Comparison of ENCODE assay signal across 9 cellular contexts in the genomic region with DNA sequence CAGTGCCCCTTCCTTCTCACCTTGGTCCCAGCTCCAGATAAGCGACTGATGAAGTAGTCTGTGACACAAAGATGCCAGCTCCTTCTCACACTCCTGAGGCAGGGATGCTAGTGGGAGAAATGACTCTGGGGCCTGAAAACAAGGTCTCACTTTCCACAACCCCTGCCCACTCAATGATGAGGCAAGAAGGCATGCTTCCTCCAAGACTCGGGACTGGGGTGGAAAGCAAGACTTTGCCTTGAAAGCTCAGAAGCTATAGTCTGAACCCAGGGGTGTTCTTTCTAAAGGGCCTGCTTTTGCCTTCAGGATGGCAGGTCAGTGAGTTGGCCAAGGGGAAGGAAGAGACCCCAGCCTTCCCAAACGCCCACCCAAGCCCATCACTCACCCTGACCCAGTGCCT. TPM values are rescaled to one million over a fixed set of nuclear protein-coding genes. Genes with fewer than 3 reads are reported as not detected.
DNase-seq lines count a peak whose midpoint lies in the region; ATAC-seq and TF ChIP-seq lines count a peak whose summit lies in the region.
"Had no signal": no experiment of that assay in that cellular context is flagged by ENCODE, and none has a peak within 500 bp of the region (broad histone marks: within the 10 kb centered on the region; RNA-seq: fewer than 3 reads in every experiment).

No MANE protein-coding gene starts in this region.

- DNase-seq in GM23338 (ENCODE audit: low spot score) (no peak), WERI-Rb-1 (no peak), right cardiac atrium (no peak), NCI-H510A (lab: John Stamatoyannopoulos, UW) (no peak), midbrain (lab: John Stamatoyannopoulos, UW) (no peak)
- DNase-seq in stimulated activated CD4-positive, alpha-beta T cell treated with anti-CD3 and anti-CD28 coated beads, Interleukin-2, amount 100 ng/mL, for 24 hours = no peak
- DNase-seq: SW 1271 had no signal

- WGBS in right cardiac atrium = 46% methylated on average over 3 of the region's 3 CpGs

- H3K79me2 ChIP-seq in GM23338 (replicated peaks; ENCODE audit: insufficient read depth) = peaks cover 14% of the 10 kb centered on the region

- H3K4me2 ChIP-seq in GM23338 = peak overlapping the region; percentile 95

- ATAC-seq in GM23338 = no peak
- no peak for ATAC-seq in right cardiac atrium
- ATAC-seq in HG02678 (IDR thresholded peaks at IDR 0.05; ENCODE audit: unreplicated experiment) = no peak

- intact Hi-C loops in right cardiac atrium (cut with DNase I) = loop anchor here in 1 of 4 donors (5.0 kb wide), 1 partner anchor 106 kb away; no protein-coding TSS in a partner anchor

- TF ChIP-seq CTCF in GM23338 (conservative IDR thresholded peaks at IDR 0.05; ENCODE audit: low read depth in 2 of 2) = no peak
- TF ChIP-seq CTCF in WERI-Rb-1 (IDR thresholded peaks at IDR 0.05; ENCODE audit: low read depth, low read length) = no peak

- no peak overlapping the region for H2AFZ ChIP-seq in GM23338

- H3K27me3 ChIP-seq in GM23338 (ENCODE audit: insufficient read depth) (no peaks in the 10 kb centered on the region), WERI-Rb-1 (ENCODE audit: insufficient read depth, low read depth, severe bottlenecking) (no peaks in the 10 kb centered on the region), right cardiac atrium (ENCODE audit: control insufficient read depth, insufficient read depth) (no peaks in the 10 kb centered on the region), skeletal muscle tissue (ENCODE audit: control insufficient read depth in 3 of 3, insufficient read depth in 3 of 3, low read length in 3 of 3) (no peaks in the 10 kb centered on the region)

- H3K36me3 ChIP-seq in GM23338 (ENCODE audit: insufficient read depth) (no peaks in the 10 kb centered on the region; the same call in 1 of the 2 replicates), WERI-Rb-1 (peaks cover 44% of the 10 kb centered on the region), skeletal muscle tissue (ENCODE audit: control insufficient read depth in 3 of 3, insufficient read depth in 3 of 3, low read length in 3 of 3) (peaks cover 18 to 36% (median 19%) of the 10 kb centered on the region in 3 donors)

- H3K4me3 ChIP-seq in GM23338 = peak overlapping the region; percentile 68
- peak overlapping the region; percentile 83 for H3K4me3 ChIP-seq in WERI-Rb-1 (ENCODE audit: low read depth, low read length)
- H3K4me3 ChIP-seq in right cardiac atrium (ENCODE audit: low read length) = peak overlapping the region; percentile 61
- H3K4me3 ChIP-seq in skeletal muscle tissue (ENCODE audit: low read length in 3 of 3) = peak overlapping the region; percentile 85 to 100 (median 98)

- H3K27ac Mint-ChIP-seq in GM23338 = no peak overlapping the region

- H3K9me2 ChIP-seq in GM23338 (ENCODE audit: insufficient read depth) = no peaks in the 10 kb centered on the region

- H3K9ac ChIP-seq in skeletal muscle tissue (ENCODE audit: low read depth in 1 of 3, low read length in 3 of 3) = peak overlapping the region; percentile 69 to 93 (median 86)

- peak overlapping the region; percentile 99 for H3K4me3 Mint-ChIP-seq in GM23338

- H3K36me3 Mint-ChIP-seq in GM23338 (ENCODE audit: low read depth) = peaks cover 20% of the 10 kb centered on the region

- H4K20me1 ChIP-seq in GM23338 (replicated peaks; ENCODE audit: insufficient read depth) = peaks cover 13% of the 10 kb centered on the region; the same call in 1 of the 2 replicates

- peaks cover 11% of the 10 kb centered on the region for H3K27me3 Mint-ChIP-seq in GM23338 (ENCODE audit: insufficient read depth, low read depth, poor library complexity)

- H3F3A ChIP-seq in GM23338 (replicated peaks; ENCODE audit: low read depth) = no peaks in the 10 kb centered on the region

- H3K4me1 Mint-ChIP-seq in GM23338 = peaks cover 6% of the 10 kb centered on the region; the same call in 2 of the 3 replicates

- no peaks in the 10 kb centered on the region for H3K9me3 Mint-ChIP-seq in GM23338

- H3K4me1 ChIP-seq in GM23338 (ENCODE audit: insufficient read depth) = peaks cover 5% of the 10 kb centered on the region; the same call in 1 of the 2 replicates
- peaks cover 7% of the 10 kb centered on the region for H3K4me1 ChIP-seq in right cardiac atrium (ENCODE audit: control insufficient read depth, insufficient read depth, low read length)
- H3K4me1 ChIP-seq in skeletal muscle tissue (ENCODE audit: control insufficient read depth in 3 of 3, insufficient read depth in 3 of 3, low read length in 3 of 3) = peaks cover 22 to 37% (median 26%) of the 10 kb centered on the region in 3 donors

- no peak overlapping the region for H3K27ac ChIP-seq in GM23338 (ENCODE audit: low read depth)
- no peak overlapping the region for H3K27ac ChIP-seq in WERI-Rb-1
- no peak overlapping the region for H3K27ac ChIP-seq in right cardiac atrium (ENCODE audit: low read length)
- no peak overlapping the region for H3K27ac ChIP-seq in skeletal muscle tissue (ENCODE audit: low read depth, low read length)

- H3K9me3 ChIP-seq in WERI-Rb-1 (ENCODE audit: severe bottlenecking) (no peaks in the 10 kb centered on the region), right cardiac atrium (ENCODE audit: control insufficient read depth, low read length) (no peaks in the 10 kb centered on the region), skeletal muscle tissue (ENCODE audit: control insufficient read depth in 3 of 3, low read length in 3 of 3) (no peaks in the 10 kb centered on the region)

TF ChIP-seq in GM23338, 12 proteins besides CTCF, POLR2A, EP300 and RAD21 (continues in another document):
- TF ChIP-seq JUNB (IDR thresholded peaks at IDR 0.05; ENCODE audit: unreplicated experiment) = no peak

RNA-seq across cellular contexts. Expression of a gene that starts 1.4 kb away (rescaled TPM):
- 12.3 and 20.5 TPM in 2 replicates for total RNA-seq in GM23338 (2014; rRNA removed; shearing (Covaris generic))
- polyA plus RNA-seq in GM23338 (2016; fragmentation: Nextera tagmentation; extraction: Ambion mirVana) (5.1 and 5.8 TPM in 2 replicates), right cardiac atrium (5.5 TPM)
- total RNA-seq in right cardiac atrium (10 to 100 TPM in 2 of 4 donors, 1 to 10 TPM in 2; 7.5 to 11.1 (median 9.4) TPM), skeletal muscle tissue (30.3 TPM)

RNA-seq across cellular contexts. Expression of a gene that starts 1.4 kb away (rescaled TPM):
- 29.2 and 29.6 TPM in 2 replicates for total RNA-seq in GM23338 (2014; rRNA removed; shearing (Covaris generic))
- 13.1 and 15.8 TPM in 2 replicates for polyA plus RNA-seq in GM23338 (2016; fragmentation: Nextera tagmentation; extraction: Ambion mirVana)
- total RNA-seq in right cardiac atrium = 10 to 100 TPM; 11.3 to 12.3 (median 11.8) TPM
- 11.4 TPM for polyA plus RNA-seq in right cardiac atrium
- 4.2 TPM for total RNA-seq in skeletal muscle tissue

RNA-seq across cellular contexts. Expression of a gene that starts 9.0 kb away (rescaled TPM):
- total RNA-seq in GM23338 (2014; rRNA removed; shearing (Covaris generic)) = 7.7 and 8.2 TPM in 2 replicates
- 65.1 and 70.4 TPM in 2 replicates for polyA plus RNA-seq in GM23338 (2016; fragmentation: Nextera tagmentation; extraction: Ambion mirVana)
- 100 to 1,000 TPM; 116 to 157 (median 131) TPM for total RNA-seq in right cardiac atrium
- polyA plus RNA-seq in right cardiac atrium = 107 TPM
- total RNA-seq in skeletal muscle tissue = 25.1 TPM

RNA-seq across cellular contexts. Expression of a gene that starts 16.2 kb away (rescaled TPM):
- total RNA-seq in GM23338 (2014; rRNA removed; shearing (Covaris generic)) = 56.5 and 61.6 TPM in 2 replicates
- 9.7 and 10.4 TPM in 2 replicates for polyA plus RNA-seq in GM23338 (2016; fragmentation: Nextera tagmentation; extraction: Ambion mirVana)
- total RNA-seq in right cardiac atrium = 10 to 100 TPM; 23.4 to 25.1 (median 24.5) TPM
- polyA plus RNA-seq in right cardiac atrium = 19.9 TPM
- 35.0 TPM for total RNA-seq in skeletal muscle tissue

RNA-seq across cellular contexts. Expression of a gene that starts 18.0 kb away (rescaled TPM):
- 0.24 TPM in 1 of 2 replicates, not detected in the other for total RNA-seq in GM23338 (2014; rRNA removed; shearing (Covaris generic))
- polyA plus RNA-seq in GM23338 (2016; fragmentation: Nextera tagmentation; extraction: Ambion mirVana) (0.57 and 0.82 TPM in 2 replicates), right cardiac atrium (0.52 TPM)
- total RNA-seq in right cardiac atrium (1 to 10 TPM in 1 of 4 donors, under 1 TPM in 3; 0.51 to 1.2 (median 0.85) TPM), skeletal muscle tissue (not detected)
